In the genomic region with DNA sequence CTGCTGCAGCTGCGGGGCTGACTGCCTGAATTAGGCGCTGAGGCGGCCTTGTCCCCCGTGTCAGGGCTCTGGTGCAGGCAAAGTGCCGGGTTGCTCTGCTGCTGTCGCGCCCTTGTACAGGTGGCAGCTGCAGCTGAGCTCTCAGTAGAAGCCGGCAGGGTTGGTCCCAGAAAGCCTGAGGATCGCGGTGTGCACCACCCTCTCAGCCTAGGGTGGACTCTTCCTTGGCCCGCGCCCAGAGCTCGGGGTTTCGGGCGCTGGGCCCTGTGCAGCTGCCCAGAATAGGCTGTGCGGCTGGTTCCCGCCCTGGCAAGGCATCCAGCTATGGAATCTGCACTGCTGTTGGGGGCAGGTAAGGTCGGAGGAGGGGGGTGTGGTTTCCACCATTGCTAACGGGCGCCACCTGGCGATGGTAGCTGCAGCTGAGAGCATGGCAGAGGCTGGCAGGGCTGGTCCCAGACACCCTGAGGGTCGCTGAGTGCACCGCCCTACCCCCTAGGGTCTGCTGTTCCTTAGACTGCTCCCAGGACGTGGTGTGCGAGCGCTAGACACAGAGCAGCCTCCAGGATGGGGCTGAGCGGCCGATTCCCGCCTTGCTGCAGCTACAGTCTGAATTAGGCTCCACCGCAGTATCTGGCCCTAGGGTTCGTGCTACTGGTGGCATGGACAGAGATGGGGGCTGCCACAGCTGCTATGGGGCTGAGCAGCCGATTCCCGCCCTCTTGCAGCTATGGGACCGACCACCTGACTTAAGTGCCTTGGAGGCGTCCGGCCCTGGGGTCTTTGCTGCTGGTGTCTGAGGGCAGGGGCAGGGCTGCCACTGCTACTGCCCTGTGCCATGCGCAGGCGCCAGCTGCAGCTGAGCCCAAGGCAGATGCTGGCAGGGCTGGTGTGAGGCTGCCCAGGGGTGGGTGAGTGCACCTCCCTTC, we compare ENCODE assay signal across 8 cellular contexts.
DNase-seq lines count a peak whose midpoint lies in the region; ATAC-seq and TF ChIP-seq lines count a peak whose summit lies in the region.
"Not testable (repeated sequence)": the region's sequence is repeated elsewhere in the genome, so short reads cannot be mapped to it uniquely, and the experiment has no call there.

No MANE protein-coding gene starts in this region.

- H4K20me1 ChIP-seq in hepatocyte (ENCODE audit: insufficient read depth, poor library complexity, severe bottlenecking) = not testable (repeated sequence)

- in situ Hi-C loops in astrocyte of the spinal cord (cut with HindIII; ENCODE audit: low sequenced_read_pairs) = not testable (repeated sequence)

- H3K4me3 ChIP-seq in ACC112 (ENCODE audit: low read depth, low read length) = peak overlapping the region; percentile 51
- H3K4me3 ChIP-seq in astrocyte of the spinal cord (ENCODE audit: low read depth, low read length) = peak overlapping the region; percentile 26
- not testable (repeated sequence) for H3K4me3 ChIP-seq in hepatocyte

- peak; percentile 77 for ATAC-seq in GM18520 (IDR thresholded peaks at IDR 0.05; ENCODE audit: unreplicated experiment)
- peak; percentile 86 for ATAC-seq in HG02970 (IDR thresholded peaks at IDR 0.05; ENCODE audit: low FRiP score, unreplicated experiment)

- H3K4me2 ChIP-seq in hepatocyte = peak overlapping the region; percentile 96

- H3K9me2 ChIP-seq in hepatocyte (replicated peaks; ENCODE audit: insufficient read depth) = not testable (repeated sequence)

- not testable (repeated sequence) for H3K9me3 ChIP-seq in hepatocyte (ENCODE audit: low read depth)

- not testable (repeated sequence) for H3K27ac ChIP-seq in ACC112 (ENCODE audit: low read depth, low read length); hepatocyte

- H3K36me3 ChIP-seq in ACC112 (ENCODE audit: insufficient read depth, low read length); hepatocyte (replicated peaks; ENCODE audit: insufficient read depth, low read depth): not testable (repeated sequence)

- WGBS in hepatocyte (ENCODE audit: low lambda C conversion rate, missing lambda C conversion rate) = 26% methylated on average over 37 of the region's 38 CpGs

- H3K79me2 ChIP-seq in ACC112 (ENCODE audit: control insufficient read depth, insufficient read depth, low read length, unreplicated experiment); hepatocyte: not testable (repeated sequence)

- peak; percentile 63 for TF ChIP-seq CTCF in astrocyte of the spinal cord (IDR thresholded peaks at IDR 0.05; ENCODE audit: low read depth, low read length)
- TF ChIP-seq CTCF in hepatocyte (IDR thresholded peaks at IDR 0.05; ENCODE audit: poor library complexity) = peak; percentile 61

- H3K27me3 ChIP-seq in ACC112 (ENCODE audit: insufficient read depth, low read length); hepatocyte: not testable (repeated sequence)

- H2AFZ ChIP-seq in ACC112 (ENCODE audit: low read length, unreplicated experiment); hepatocyte: not testable (repeated sequence)

- DNase-seq in NCI-H1417 treated with DMSO at 0.1 percent for 48 hours (lab: John Stamatoyannopoulos, UW) (peak; percentile 11), T-helper 2 cell (peak in 4 of 5 experiments; percentile 42 to 53 (median 47)), hepatocyte (ENCODE audit: low spot score) (peak; percentile 75), renal cortical epithelial cell (ENCODE audit: low read depth) (peak; percentile 63)
- DNase-seq in astrocyte of the spinal cord (ENCODE audit: low read depth, low spot score) = not testable (repeated sequence)

- H3K4me1 ChIP-seq in ACC112 (ENCODE audit: control insufficient read depth, insufficient read depth, low read length, unreplicated experiment) (peaks cover 20% of the 10 kb centered on the region), hepatocyte (ENCODE audit: insufficient read depth) (peaks cover 13% of the 10 kb centered on the region)
